In the genomic region with DNA sequence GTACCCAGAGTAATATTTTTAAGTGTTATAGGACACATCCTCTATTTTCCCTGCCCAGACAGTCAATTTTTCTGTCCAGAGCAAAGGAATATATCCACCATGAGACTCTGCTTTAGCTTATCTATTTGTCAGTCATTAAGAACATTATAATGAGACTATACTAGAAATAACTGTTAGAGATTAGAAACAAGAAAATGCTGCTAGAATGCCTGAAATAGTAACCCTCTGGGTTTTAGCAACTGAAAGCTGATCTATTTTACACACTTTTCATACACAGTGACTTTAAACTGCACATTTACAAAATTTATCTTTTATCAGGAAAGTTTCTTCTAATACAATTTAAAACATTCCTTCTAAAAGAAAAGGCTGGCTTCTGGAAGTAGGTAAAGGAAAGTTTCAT, we compare ENCODE assay signal across 16 cellular contexts. TPM values are rescaled to one million over a fixed set of nuclear protein-coding genes. Genes with fewer than 3 reads are reported as not detected.
DNase-seq lines count a peak whose midpoint lies in the region; ATAC-seq and TF ChIP-seq lines count a peak whose summit lies in the region.
"Had no signal": no experiment of that assay in that cellular context is flagged by ENCODE, and none has a peak within 500 bp of the region (broad histone marks: within the 10 kb centered on the region; RNA-seq: fewer than 3 reads in every experiment).

No MANE protein-coding gene starts in this region.

- H3K9ac ChIP-seq in KMS-11 (no peak overlapping the region), smooth muscle cell (ENCODE audit: low read depth) (no peak overlapping the region)
- H3K9ac ChIP-seq: BLaER1 had no signal

- H3K4me1 ChIP-seq in KMS-11 (ENCODE audit: low read depth, poor library complexity, severe bottlenecking) (peaks cover 83% of the 10 kb centered on the region), smooth muscle cell (ENCODE audit: low read depth) (peaks cover 9% of the 10 kb centered on the region)
- H3K4me1 ChIP-seq: BLaER1 had no signal

- no peaks in the 10 kb centered on the region for H3K27me3 Mint-ChIP-seq in activated T-cell treated with anti-CD3 and anti-CD28 coated beads, Interleukin-2, amount 50 U/mL, for 24 hours
- no peaks in the 10 kb centered on the region for H3K27me3 Mint-ChIP-seq in activated T-cell treated with anti-CD3 and anti-CD28 coated beads, Interleukin-2, amount 50 U/mL, for 4 hours (ENCODE audit: low read depth)
- no peaks in the 10 kb centered on the region for H3K27me3 Mint-ChIP-seq in stimulated activated memory B cell treated with anti-CD40 and anti-IgM and Interleukin-4, amounts not matched to agents 10 μg/mL and 1 μg/mL and 100 μg/mL, for 72 hours

- H3K27ac Mint-ChIP-seq in activated T-cell treated with anti-CD3 and anti-CD28 coated beads, Interleukin-2, amount 50 U/mL, for 24 hours, result peak overlapping the region; percentile 24
- no peak overlapping the region for H3K27ac Mint-ChIP-seq in stimulated activated memory B cell treated with anti-CD40 and anti-IgM and Interleukin-4, amounts not matched to agents 10 μg/mL and 1 μg/mL and 100 μg/mL, for 72 hours

- H3K79me2 ChIP-seq in KMS-11 (ENCODE audit: insufficient read depth, low read depth) (peaks cover 75% of the 10 kb centered on the region; the same call in 1 of the 2 replicates), smooth muscle cell (ENCODE audit: low read depth) (peaks cover 36% of the 10 kb centered on the region)

- peak overlapping the region; percentile 73; the same call in 1 of the 2 replicates for H3K27ac ChIP-seq in KMS-11
- H3K27ac ChIP-seq in smooth muscle cell (ENCODE audit: low read depth), result peak overlapping the region; percentile 5
- H3K27ac ChIP-seq: BLaER1, HL-60 had no signal

- ATAC-seq in activated T-cell treated with anti-CD3 and anti-CD28 coated beads, Interleukin-2, amount 50 U/mL, for 4 hours, result no peak
- ATAC-seq in GM21526 (IDR thresholded peaks at IDR 0.05; ENCODE audit: low FRiP score, unreplicated experiment), result peak; percentile 51
- no peak for ATAC-seq in stimulated activated memory B cell treated with anti-CD40 and anti-IgM and Interleukin-4, amounts not matched to agents 10 μg/mL and 1 μg/mL and 100 μg/mL, for 72 hours
- ATAC-seq: K562 had no signal

- H3K4me1 Mint-ChIP-seq in activated T-cell treated with anti-CD3 and anti-CD28 coated beads, Interleukin-2, amount 50 U/mL, for 24 hours (ENCODE audit: low read depth), result peaks cover 16% of the 10 kb centered on the region
- no peaks in the 10 kb centered on the region for H3K4me1 Mint-ChIP-seq in activated T-cell treated with anti-CD3 and anti-CD28 coated beads, Interleukin-2, amount 50 U/mL, for 4 hours (ENCODE audit: low read depth)
- no peaks in the 10 kb centered on the region for H3K4me1 Mint-ChIP-seq in stimulated activated memory B cell treated with anti-CD40 and anti-IgM and Interleukin-4, amounts not matched to agents 10 μg/mL and 1 μg/mL and 100 μg/mL, for 72 hours

- H3K9me3 Mint-ChIP-seq in activated T-cell treated with anti-CD3 and anti-CD28 coated beads, Interleukin-2, amount 50 U/mL, for 24 hours, result no peaks in the 10 kb centered on the region
- no peaks in the 10 kb centered on the region for H3K9me3 Mint-ChIP-seq in activated T-cell treated with anti-CD3 and anti-CD28 coated beads, Interleukin-2, amount 50 U/mL, for 4 hours
- no peaks in the 10 kb centered on the region for H3K9me3 Mint-ChIP-seq in stimulated activated memory B cell treated with anti-CD40 and anti-IgM and Interleukin-4, amounts not matched to agents 10 μg/mL and 1 μg/mL and 100 μg/mL, for 72 hours

- no peak overlapping the region for H3K4me3 Mint-ChIP-seq in activated T-cell treated with anti-CD3 and anti-CD28 coated beads, Interleukin-2, amount 50 U/mL, for 24 hours
- H3K4me3 Mint-ChIP-seq in activated T-cell treated with anti-CD3 and anti-CD28 coated beads, Interleukin-2, amount 50 U/mL, for 4 hours, result no peak overlapping the region
- no peak overlapping the region for H3K4me3 Mint-ChIP-seq in stimulated activated memory B cell treated with anti-CD40 and anti-IgM and Interleukin-4, amounts not matched to agents 10 μg/mL and 1 μg/mL and 100 μg/mL, for 72 hours

- no peaks in the 10 kb centered on the region for H3K9me3 ChIP-seq in smooth muscle cell (replicated peaks; ENCODE audit: low read depth)
- H3K9me3 ChIP-seq: BLaER1, HAP-1 had no signal

- H3K36me3 ChIP-seq in KMS-11 (ENCODE audit: insufficient read depth), result peaks cover 13% of the 10 kb centered on the region
- peaks cover 20% of the 10 kb centered on the region for H3K36me3 ChIP-seq in smooth muscle cell (ENCODE audit: low read depth)

- TF ChIP-seq CTCF in KMS-11 (conservative IDR thresholded peaks at IDR 0.05; ENCODE audit: low read depth, low read length) (no peak), smooth muscle cell (IDR thresholded peaks at IDR 0.05; ENCODE audit: borderline replicate concordance, insufficient read depth, poor library complexity, severe bottlenecking) (no peak)

- peaks cover 51% of the 10 kb centered on the region for H3K36me3 Mint-ChIP-seq in activated T-cell treated with anti-CD3 and anti-CD28 coated beads, Interleukin-2, amount 50 U/mL, for 24 hours (ENCODE audit: low read depth)
- peaks cover 24% of the 10 kb centered on the region for H3K36me3 Mint-ChIP-seq in activated T-cell treated with anti-CD3 and anti-CD28 coated beads, Interleukin-2, amount 50 U/mL, for 4 hours (ENCODE audit: insufficient read depth)
- peaks cover 25% of the 10 kb centered on the region for H3K36me3 Mint-ChIP-seq in stimulated activated memory B cell treated with anti-CD40 and anti-IgM and Interleukin-4, amounts not matched to agents 10 μg/mL and 1 μg/mL and 100 μg/mL, for 72 hours

- H3F3A ChIP-seq in smooth muscle cell (ENCODE audit: low read depth), result no peaks in the 10 kb centered on the region

- no peak for DNase-seq in activated T-cell treated with anti-CD3 and anti-CD28 coated beads, Interleukin-2, amount 50 U/mL, for 24 hours
- no peak for DNase-seq in activated T-cell treated with anti-CD3 and anti-CD28 coated beads, Interleukin-2, amount 50 U/mL, for 4 hours
- DNase-seq in smooth muscle cell (lab: John Stamatoyannopoulos, UW; ENCODE audit: unreplicated experiment), result no peak
- no peak for DNase-seq in central memory CD4-positive, alpha-beta T cell
- no peak for DNase-seq in stimulated activated naive CD4-positive, alpha-beta T cell (lab: John Stamatoyannopoulos, UW)
- DNase-seq: 8988T, NCI-H1092 treated with DMSO at 0.1 percent for 48 hours, NCI-H1694 treated with DMSO at 0.1 percent for 48 hours, NCI-H748 treated with DMSO at 0.1 percent for 48 hours had no signal

- H4K20me1 ChIP-seq in KMS-11 (ENCODE audit: insufficient read depth) (no peaks in the 10 kb centered on the region), smooth muscle cell (ENCODE audit: low read depth) (peaks cover 37% of the 10 kb centered on the region)

- peak overlapping the region; percentile 89 for H3K4me2 ChIP-seq in KMS-11
- no peak overlapping the region for H3K4me2 ChIP-seq in smooth muscle cell
- H3K4me2 ChIP-seq: BLaER1 had no signal

- no peak overlapping the region for H2AFZ ChIP-seq in KMS-11 (ENCODE audit: low read depth)
- H2AFZ ChIP-seq in smooth muscle cell (ENCODE audit: low read depth), result no peak overlapping the region

- no peak overlapping the region for H3K4me3 ChIP-seq in KMS-11 (IDR thresholded peaks at IDR 0.05; ENCODE audit: insufficient read depth, low read depth, low read length)
- H3K4me3 ChIP-seq in smooth muscle cell, result no peak overlapping the region
- H3K4me3 ChIP-seq: BLaER1, HAP-1, K562 had no signal

- H3K27me3 ChIP-seq in KMS-11 (ENCODE audit: insufficient read depth, low read depth), result no peaks in the 10 kb centered on the region
- H3K27me3 ChIP-seq in smooth muscle cell (ENCODE audit: low read depth), result no peaks in the 10 kb centered on the region
- H3K27me3 ChIP-seq: BLaER1 had no signal

RNA-seq across cellular contexts. Expression of a gene that starts 39.6 kb away (rescaled TPM):
- 100 to 1,000 TPM; 119 to 172 (median 135) TPM for total RNA-seq in activated T-cell treated with anti-CD3 and anti-CD28 coated beads, Interleukin-2, amount 50 U/mL, for 4 hours
- total RNA-seq in smooth muscle cell, result 18.8 and 28.5 TPM in 2 replicates
- polyA plus RNA-seq in smooth muscle cell, result 42.6 and 63.9 TPM in 2 replicates
